20 cellular contexts compared by ENCODE assay signal in the genomic region with DNA sequence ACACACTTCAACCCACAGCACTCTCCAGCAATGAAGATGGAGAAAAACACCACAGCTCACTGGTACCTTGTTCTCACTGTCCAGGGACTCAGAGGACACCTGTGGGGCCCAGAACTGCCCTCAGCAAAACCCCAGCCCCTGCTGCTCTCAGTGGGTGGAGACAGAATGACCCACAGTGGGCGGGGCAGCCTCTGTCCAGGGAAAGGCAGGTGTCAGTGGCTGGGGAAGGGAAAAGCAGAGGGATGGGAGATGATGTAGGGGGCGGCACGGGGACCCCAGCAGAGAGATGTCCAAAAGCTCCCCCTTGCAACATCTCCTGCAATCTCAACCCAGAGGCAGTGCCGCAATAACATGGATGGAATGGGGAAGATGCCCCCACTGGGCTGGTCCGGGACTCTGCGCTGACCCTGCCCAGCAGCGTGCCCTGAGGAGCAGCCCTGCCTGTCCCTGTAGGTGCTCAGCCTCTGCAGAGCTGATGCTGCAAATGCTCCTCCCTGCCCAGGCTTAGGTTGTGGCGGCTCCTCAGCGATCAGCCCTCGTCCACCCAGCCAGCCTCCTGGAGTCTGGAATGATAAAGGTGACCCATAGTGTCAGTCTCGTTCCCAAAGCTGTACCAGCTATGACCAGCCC.
DNase-seq lines count a peak whose midpoint lies in the region; ATAC-seq and TF ChIP-seq lines count a peak whose summit lies in the region.
"Had no signal": no experiment of that assay in that cellular context is flagged by ENCODE, and none has a peak within 500 bp of the region (broad histone marks: within the 10 kb centered on the region; RNA-seq: fewer than 3 reads in every experiment).

No MANE protein-coding gene starts in this region.

- no peaks in the 10 kb centered on the region for H3K36me3 ChIP-seq in heart left ventricle

- peaks cover 6 to 12% of the 10 kb centered on the region in 2 donors for H3K36me3 Mint-ChIP-seq in CD14-positive monocyte
- no peaks in the 10 kb centered on the region for H3K36me3 Mint-ChIP-seq in glutamatergic neuron (ENCODE audit: unreplicated experiment)
- H3K36me3 Mint-ChIP-seq: CD8-positive, alpha-beta T cell had no signal

- TF ChIP-seq CTCF in heart left ventricle (IDR thresholded peaks at IDR 0.05) (no peak), CD14-positive monocyte (IDR thresholded peaks at IDR 0.05) (no peak), glutamatergic neuron (IDR thresholded peaks at IDR 0.05; ENCODE audit: partially characterized antibody, unreplicated experiment) (no peak)

- H3K9me3 Mint-ChIP-seq in CD14-positive monocyte (no peaks in the 10 kb centered on the region), glutamatergic neuron (ENCODE audit: unreplicated experiment) (peaks cover 14% of the 10 kb centered on the region)
- H3K9me3 Mint-ChIP-seq: CD8-positive, alpha-beta T cell had no signal

- no peak for ATAC-seq in Right ventricle myocardium superior (ENCODE audit: poor library complexity)
- no peak for ATAC-seq in heart left ventricle
- ATAC-seq: CD8-positive, alpha-beta T cell had no signal

- H3K9me3 ChIP-seq in heart left ventricle = no peaks in the 10 kb centered on the region

- no peak for TF ChIP-seq POLR2A in heart left ventricle (IDR thresholded peaks at IDR 0.05)

- DNase-seq in Right ventricle myocardium superior = peak; percentile 20
- no peak for DNase-seq in heart left ventricle
- peak; percentile 13 for DNase-seq in CD14-positive monocyte (ENCODE audit: low spot score)
- no peak for DNase-seq in glutamatergic neuron
- DNase-seq in retina = peak; percentile 6
- no peak for DNase-seq in NCI-H446 (lab: John Stamatoyannopoulos, UW)
- no peak for DNase-seq in NCI-H146 treated with DMSO at 0.1 percent for 48 hours (lab: John Stamatoyannopoulos, UW; ENCODE audit: unreplicated experiment)
- no peak for DNase-seq in hepatic stellate cell (ENCODE audit: low spot score)
- DNase-seq: 8988T; Calu3; CD8-positive, alpha-beta T cell; GF-D8; GOT3; NCI-H1417; NCI-H2029; NCI-H345; NCI-H526; PC-9 had no signal

- peaks cover 36% of the 10 kb centered on the region for H3K4me1 Mint-ChIP-seq in CD14-positive monocyte
- peaks cover 34% of the 10 kb centered on the region for H3K4me1 Mint-ChIP-seq in glutamatergic neuron (ENCODE audit: low read depth, unreplicated experiment)

- no peak overlapping the region for H3K4me3 ChIP-seq in heart left ventricle
- H3K4me3 ChIP-seq: PC-9 had no signal

- WGBS in heart left ventricle, 4 donors = 91 to 96% (median 93%) methylated on average over 8 to 11 of the region's 11 CpGs

- H3K27ac Mint-ChIP-seq in CD14-positive monocyte (no peak overlapping the region), glutamatergic neuron (ENCODE audit: unreplicated experiment) (peak overlapping the region; percentile 83)
- H3K27ac Mint-ChIP-seq: B cell; CD8-positive, alpha-beta T cell had no signal

- peaks cover 8 to 36% (median 28%) of the 10 kb centered on the region in 12 donors for H3K4me1 ChIP-seq in heart left ventricle

- H3K4me3 Mint-ChIP-seq in CD14-positive monocyte (no peak overlapping the region), glutamatergic neuron (ENCODE audit: unreplicated experiment) (peak overlapping the region; percentile 46)
- H3K4me3 Mint-ChIP-seq: B cell; CD8-positive, alpha-beta T cell had no signal

- intact Hi-C loops in Right ventricle myocardium superior (cut with DNase I) (no loop called here), heart left ventricle (cut with DNase I) (no loop called here), CD14-positive monocyte (cut with micrococcal nuclease) (no loop called here)

- no peaks in the 10 kb centered on the region for H3K27me3 ChIP-seq in heart left ventricle

- peak overlapping the region in 1 of 12 donors; percentile 24 for H3K27ac ChIP-seq in heart left ventricle
- H3K27ac ChIP-seq: KMS-11, PC-9 had no signal

- H3K27me3 Mint-ChIP-seq in CD14-positive monocyte (ENCODE audit: low read depth in 3 of 3) (peaks cover 2 to 5% (median 4%) of the 10 kb centered on the region in 3 donors), glutamatergic neuron (ENCODE audit: unreplicated experiment) (peaks cover 24% of the 10 kb centered on the region)
- H3K27me3 Mint-ChIP-seq: B cell had no signal

Comparison
In these comparisons a context has a peak if more than half of its experiments do, and no peak if none do; other contexts are left out.
1. DNase-seq: peak in Right ventricle myocardium superior (single experiment), CD14-positive monocyte (single experiment) and retina (single experiment); none in heart left ventricle (0 of 5), glutamatergic neuron (single experiment), NCI-H446 (0 of 2), NCI-H146 treated with DMSO at 0.1 percent for 48 hours (single experiment) and hepatic stellate cell (single experiment).